ENCODE assay signal across 35 cellular contexts in genomic region chr2:196074631-196075030, GRCh38. TPM values are rescaled to one million over a fixed set of nuclear protein-coding genes. Genes with fewer than 3 reads are reported as not detected.
"Had no signal": no experiment of that assay in that cellular context is flagged by ENCODE, and none has a peak within 500 bp of the region (broad histone marks: within the 10 kb centered on the region; RNA-seq: fewer than 3 reads in every experiment).

No MANE protein-coding gene starts in this region.

- DNase-seq: activated B cell treated with CpG ODN at 0.5 μM for 24 hours; activated CD4-positive, alpha-beta memory T cell treated with anti-CD3 and anti-CD28 coated beads, Interleukin-2, amount 10 ng/mL, durations not matched to agents 7 days and 5 days; activated CD4-positive, alpha-beta T cell treated with anti-CD3 and anti-CD28 coated beads for 4 hours; activated CD4-positive, CD25-positive, alpha-beta regulatory T cell treated with anti-CD3 and anti-CD28 coated beads, Interleukin-2, amount 50 U/mL, for 72 hours; activated CD8-positive, alpha-beta memory T cell treated with anti-CD3 and anti-CD28 coated beads for 24 hours; activated CD8-positive, alpha-beta memory T cell treated with anti-CD3 and anti-CD28 coated beads, Interleukin-2, amount 10 ng/mL, durations not matched to agents 7 days and 5 days; activated CD8-positive, alpha-beta memory T cell treated with anti-CD3 and anti-CD28 coated beads, Interleukin-2, amount 50 U/mL, for 48 hours; activated effector memory CD4-positive, alpha-beta T cell treated with Interleukin-2 at 50 U/mL for 16 hours; activated naive CD4-positive, alpha-beta T cell treated with anti-CD3 and anti-CD28 coated beads, Interleukin-2, amount 10 ng/mL, durations not matched to agents 7 days and 5 days; activated naive CD8-positive, alpha-beta T cell treated with anti-CD3 and anti-CD28 coated beads, Interleukin-2, amount 50 U/mL, for 24 hours; activated T-cell treated with anti-CD3 and anti-CD28 coated beads, Interleukin-2, amount 50 U/mL, for 48 hours; amniotic stem cell; aorta; NCI-H1105 treated with DMSO at 0.1 percent for 48 hours; NCI-H1436; NCI-H1694; NCI-H1930; NCI-H2081 treated with DMSO at 0.1 percent for 48 hours; NCI-H226; NCI-H446 treated with DMSO at 0.1 percent for 48 hours; NCI-H524; NCI-H69; NCI-H82; SHP77; SJCRH30; SK-N-SH; T-helper 1 cell; T-helper 2 cell; T-helper 9 cell had no signal

- H3K27ac ChIP-seq: cardiac muscle cell, KMS-11, SJCRH30, VCaP had no signal

- H3K9me2 ChIP-seq: SK-N-SH had no signal

- H3K4me3 Mint-ChIP-seq: activated B cell treated with CpG ODN at 0.5 μM for 24 hours; activated CD4-positive, alpha-beta memory T cell treated with anti-CD3 and anti-CD28 coated beads, Interleukin-2, amount 10 ng/mL, durations not matched to agents 7 days and 5 days; activated CD8-positive, alpha-beta memory T cell treated with anti-CD3 and anti-CD28 coated beads, Interleukin-2, amount 10 ng/mL, durations not matched to agents 7 days and 5 days; activated naive CD4-positive, alpha-beta T cell treated with anti-CD3 and anti-CD28 coated beads, Interleukin-2, amount 10 ng/mL, durations not matched to agents 7 days and 5 days; activated naive CD8-positive, alpha-beta T cell; activated naive CD8-positive, alpha-beta T cell treated with anti-CD3 and anti-CD28 coated beads, Interleukin-2, amount 50 U/mL, for 24 hours; central memory CD8-positive, alpha-beta T cell had no signal

- H3K4me1 ChIP-seq: SJCRH30 had no signal

- H3K4me2 ChIP-seq: KMS-11, SK-N-SH had no signal

- H3K27me3 ChIP-seq: SJCRH30 had no signal

- H3K4me3 ChIP-seq: cardiac muscle cell, SJCRH30 had no signal

- H3K36me3 ChIP-seq: cardiac muscle cell, SJCRH30 had no signal

- H3K27ac Mint-ChIP-seq: activated B cell treated with CpG ODN at 0.5 μM for 24 hours; activated CD4-positive, alpha-beta memory T cell treated with anti-CD3 and anti-CD28 coated beads, Interleukin-2, amount 10 ng/mL, durations not matched to agents 7 days and 5 days; activated CD8-positive, alpha-beta memory T cell treated with anti-CD3 and anti-CD28 coated beads, Interleukin-2, amount 10 ng/mL, durations not matched to agents 7 days and 5 days; activated naive CD4-positive, alpha-beta T cell treated with anti-CD3 and anti-CD28 coated beads, Interleukin-2, amount 10 ng/mL, durations not matched to agents 7 days and 5 days; activated naive CD8-positive, alpha-beta T cell; activated naive CD8-positive, alpha-beta T cell treated with anti-CD3 and anti-CD28 coated beads, Interleukin-2, amount 50 U/mL, for 24 hours had no signal

- H3K9me3 ChIP-seq: SJCRH30, SK-N-SH had no signal

- H3K36me3 Mint-ChIP-seq: activated CD8-positive, alpha-beta memory T cell treated with anti-CD3 and anti-CD28 coated beads, Interleukin-2, amount 10 ng/mL, durations not matched to agents 7 days and 5 days; activated naive CD4-positive, alpha-beta T cell treated with anti-CD3 and anti-CD28 coated beads, Interleukin-2, amount 10 ng/mL, durations not matched to agents 7 days and 5 days; activated naive CD8-positive, alpha-beta T cell had no signal

- H3K9ac ChIP-seq: KMS-11, SK-N-SH had no signal

- ATAC-seq: activated CD8-positive, alpha-beta memory T cell treated with anti-CD3 and anti-CD28 coated beads, Interleukin-2, amount 10 ng/mL, durations not matched to agents 7 days and 5 days; activated naive CD8-positive, alpha-beta T cell treated with anti-CD3 and anti-CD28 coated beads, Interleukin-2, amount 50 U/mL, for 24 hours; Panc1 had no signal

- H3K9me3 Mint-ChIP-seq: activated B cell treated with CpG ODN at 0.5 μM for 24 hours; activated CD4-positive, alpha-beta memory T cell treated with anti-CD3 and anti-CD28 coated beads, Interleukin-2, amount 10 ng/mL, durations not matched to agents 7 days and 5 days; activated naive CD4-positive, alpha-beta T cell treated with anti-CD3 and anti-CD28 coated beads, Interleukin-2, amount 10 ng/mL, durations not matched to agents 7 days and 5 days; activated naive CD8-positive, alpha-beta T cell treated with anti-CD3 and anti-CD28 coated beads, Interleukin-2, amount 50 U/mL, for 24 hours; central memory CD8-positive, alpha-beta T cell had no signal

- H3K27me3 Mint-ChIP-seq: activated B cell treated with CpG ODN at 0.5 μM for 24 hours; activated CD4-positive, alpha-beta memory T cell treated with anti-CD3 and anti-CD28 coated beads, Interleukin-2, amount 10 ng/mL, durations not matched to agents 7 days and 5 days; activated CD8-positive, alpha-beta memory T cell treated with anti-CD3 and anti-CD28 coated beads, Interleukin-2, amount 10 ng/mL, durations not matched to agents 7 days and 5 days; activated naive CD8-positive, alpha-beta T cell; activated naive CD8-positive, alpha-beta T cell treated with anti-CD3 and anti-CD28 coated beads, Interleukin-2, amount 50 U/mL, for 24 hours; central memory CD8-positive, alpha-beta T cell had no signal

RNA-seq across cellular contexts. Expression of gene DNAH7, which starts 6.0 kb away (rescaled TPM):
- total RNA-seq: activated CD4-positive, alpha-beta memory T cell treated with anti-CD3 and anti-CD28 coated beads, Interleukin-2, amount 10 ng/mL, durations not matched to agents 7 days and 5 days had no signal
